Comparison of ENCODE assay signal across 38 cellular contexts in the genomic region with DNA sequence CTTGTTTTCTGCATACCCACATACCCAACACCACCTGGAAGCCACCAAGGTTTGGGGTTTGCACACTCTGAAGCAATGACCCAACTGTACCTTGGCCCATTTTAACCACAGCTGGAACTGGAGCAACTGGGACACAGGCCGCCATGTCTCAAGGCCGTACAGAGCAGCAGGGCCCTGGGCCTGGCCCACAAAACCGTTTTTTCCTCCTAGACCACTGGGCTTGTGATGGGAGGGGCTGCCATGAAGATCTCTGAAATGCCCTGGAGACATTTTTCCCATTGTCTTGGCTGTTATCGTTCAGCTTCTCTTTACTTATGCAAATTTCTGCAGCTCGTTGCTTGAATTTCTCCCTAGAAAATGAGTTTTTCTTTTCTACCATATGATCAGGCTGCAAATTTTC.
"Had no signal": no experiment of that assay in that cellular context is flagged by ENCODE, and none has a peak within 500 bp of the region (broad histone marks: within the 10 kb centered on the region; RNA-seq: fewer than 3 reads in every experiment).

No MANE protein-coding gene starts in this region.

- H3K36me3 Mint-ChIP-seq: activated naive CD4-positive, alpha-beta T cell treated with anti-CD3 and anti-CD28 coated beads, Interleukin-2, amount 10 ng/mL, durations not matched to agents 7 days and 5 days; activated naive CD4-positive, alpha-beta T cell treated with anti-CD3 and anti-CD28 coated beads, Interleukin-2, amount 50 U/mL, for 24 hours; activated naive CD8-positive, alpha-beta T cell; activated naive CD8-positive, alpha-beta T cell treated with anti-CD3 and anti-CD28 coated beads for 36 hours; activated naive CD8-positive, alpha-beta T cell treated with anti-CD3 and anti-CD28 coated beads, Interleukin-2, amount 10 ng/mL, durations not matched to agents 7 days and 5 days had no signal

- ATAC-seq: activated naive CD8-positive, alpha-beta T cell treated with anti-CD3 and anti-CD28 coated beads, Interleukin-2, amount 50 U/mL, for 24 hours; activated T-cell treated with anti-CD3 and anti-CD28 coated beads, Interleukin-2, amount 50 U/mL, for 4 hours; activated T-cell treated with anti-CD3 and anti-CD28 coated beads, Interleukin-2, amount 50 U/mL, for 72 hours; activated T-helper 17 cell treated with anti-CD3 and anti-CD28 coated beads, Interleukin-2, amount 50 U/mL, for 72 hours; body of pancreas had no signal

- H3K4me1 ChIP-seq: adrenal gland, ascending aorta, body of pancreas, breast epithelium had no signal

- H3K27ac Mint-ChIP-seq: activated naive CD4-positive, alpha-beta T cell treated with anti-CD3 and anti-CD28 coated beads for 36 hours; activated naive CD4-positive, alpha-beta T cell treated with anti-CD3 and anti-CD28 coated beads, Interleukin-2, amount 10 ng/mL, durations not matched to agents 7 days and 5 days; activated naive CD4-positive, alpha-beta T cell treated with anti-CD3 and anti-CD28 coated beads, Interleukin-2, amount 50 U/mL, for 24 hours; activated naive CD8-positive, alpha-beta T cell; activated naive CD8-positive, alpha-beta T cell treated with anti-CD3 and anti-CD28 coated beads for 36 hours; activated naive CD8-positive, alpha-beta T cell treated with anti-CD3 and anti-CD28 coated beads, Interleukin-2, amount 10 ng/mL, durations not matched to agents 7 days and 5 days; activated naive CD8-positive, alpha-beta T cell treated with anti-CD3 and anti-CD28 coated beads, Interleukin-2, amount 50 U/mL, for 24 hours; activated T-cell treated with anti-CD3 and anti-CD28 coated beads, Interleukin-2, amount 50 U/mL, for 24 hours; activated T-cell treated with anti-CD3 and anti-CD28 coated beads, Interleukin-2, amount 50 U/mL, for 72 hours; activated T-helper 1 cell treated with anti-CD3 and anti-CD28 coated beads, Interleukin-12 subunit alpha, Interleukin-12 subunit beta, Interleukin-2, Interleukin-4 antibody, amounts not matched to agents 30 ng/mL and 10 ng/mL and 1 ng/mL, durations not matched to agents 14 hours and 24 hours and 36 hours; activated T-helper 17 cell treated with anti-CD3 and anti-CD28 coated beads, Interleukin-2, amount 50 U/mL, for 72 hours; activated T-helper 2 cell treated with anti-CD3 and anti-CD28 coated beads, Interferon-gamma antibody, Interleukin-2, Interleukin-4, amounts not matched to agents 10 μg/mL and 5 μg/mL and 100 μg/mL, durations not matched to agents 14 hours and 24 hours and 36 hours; brain had no signal

- H3K4me3 ChIP-seq: adrenal gland, ascending aorta, body of pancreas, breast epithelium, cardiac muscle cell had no signal

- DNase-seq: activated effector memory CD4-positive, alpha-beta T cell treated with anti-CD3 and anti-CD28 coated beads, Interleukin-2, amount 50 U/mL, for 16 hours; activated effector memory CD4-positive, alpha-beta T cell treated with Interleukin-2 at 50 U/mL for 16 hours; activated gamma-delta T cell; activated gamma-delta T cell treated with Interleukin-2 at 50 U/mL for 16 hours; activated naive CD4-positive, alpha-beta T cell; activated naive CD4-positive, alpha-beta T cell treated with anti-CD3 and anti-CD28 coated beads for 36 hours; activated naive CD4-positive, alpha-beta T cell treated with anti-CD3 and anti-CD28 coated beads, Interleukin-2, amount 10 ng/mL, durations not matched to agents 7 days and 5 days; activated naive CD4-positive, alpha-beta T cell treated with anti-CD3 and anti-CD28 coated beads, Interleukin-2, amount 50 U/mL, for 16 hours; activated naive CD4-positive, alpha-beta T cell treated with Interleukin-2 at 50 U/mL for 16 hours; activated naive CD8-positive, alpha-beta T cell treated with anti-CD3 and anti-CD28 coated beads for 36 hours; activated naive CD8-positive, alpha-beta T cell treated with anti-CD3 and anti-CD28 coated beads, Interleukin-2, amount 10 ng/mL, durations not matched to agents 7 days and 5 days; activated naive CD8-positive, alpha-beta T cell treated with anti-CD3 and anti-CD28 coated beads, Interleukin-2, amount 50 U/mL, for 24 hours; activated T-cell treated with anti-CD3 and anti-CD28 coated beads, Interleukin-2, amount 50 U/mL, for 24 hours; activated T-cell treated with anti-CD3 and anti-CD28 coated beads, Interleukin-2, amount 50 U/mL, for 4 hours; activated T-cell treated with anti-CD3 and anti-CD28 coated beads, Interleukin-2, amount 50 U/mL, for 48 hours; activated T-cell treated with anti-CD3 and anti-CD28 coated beads, Interleukin-2, amount 50 U/mL, for 72 hours; adrenal gland; amniotic stem cell; amygdala; anterior cingulate cortex; aorta; body of pancreas; brain microvascular endothelial cell; caudate nucleus; central memory CD4-positive, alpha-beta T cell; cerebellar nuclear complex had no signal

- H3K27me3 ChIP-seq: adrenal gland, ascending aorta, body of pancreas, brain microvascular endothelial cell, breast epithelium, cardiac muscle cell had no signal

- H3K27ac ChIP-seq: adrenal gland, ascending aorta, body of pancreas, brain microvascular endothelial cell, breast epithelium, cardiac muscle cell had no signal

- H3K36me3 ChIP-seq: adrenal gland, ascending aorta, brain microvascular endothelial cell, breast epithelium, cardiac muscle cell had no signal

- FAIRE-seq: astrocyte, colon had no signal

- H3K4me1 Mint-ChIP-seq: activated naive CD4-positive, alpha-beta T cell treated with anti-CD3 and anti-CD28 coated beads, Interleukin-2, amount 10 ng/mL, durations not matched to agents 7 days and 5 days; activated naive CD4-positive, alpha-beta T cell treated with anti-CD3 and anti-CD28 coated beads, Interleukin-2, amount 50 U/mL, for 24 hours; activated naive CD8-positive, alpha-beta T cell treated with anti-CD3 and anti-CD28 coated beads for 36 hours; activated naive CD8-positive, alpha-beta T cell treated with anti-CD3 and anti-CD28 coated beads, Interleukin-2, amount 10 ng/mL, durations not matched to agents 7 days and 5 days; activated naive CD8-positive, alpha-beta T cell treated with anti-CD3 and anti-CD28 coated beads, Interleukin-2, amount 50 U/mL, for 24 hours; activated T-helper 17 cell treated with anti-CD3 and anti-CD28 coated beads, Interleukin-2, amount 50 U/mL, for 72 hours; central memory CD8-positive, alpha-beta T cell had no signal

- H3K27me3 Mint-ChIP-seq: activated naive CD4-positive, alpha-beta T cell treated with anti-CD3 and anti-CD28 coated beads, Interleukin-2, amount 10 ng/mL, durations not matched to agents 7 days and 5 days; activated naive CD4-positive, alpha-beta T cell treated with anti-CD3 and anti-CD28 coated beads, Interleukin-2, amount 50 U/mL, for 24 hours; activated naive CD8-positive, alpha-beta T cell treated with anti-CD3 and anti-CD28 coated beads for 36 hours; activated T-helper 17 cell treated with anti-CD3 and anti-CD28 coated beads, Interleukin-2, amount 50 U/mL, for 72 hours had no signal

- H3K4me3 Mint-ChIP-seq: activated naive CD4-positive, alpha-beta T cell treated with anti-CD3 and anti-CD28 coated beads for 36 hours; activated naive CD4-positive, alpha-beta T cell treated with anti-CD3 and anti-CD28 coated beads, Interleukin-2, amount 10 ng/mL, durations not matched to agents 7 days and 5 days; activated naive CD4-positive, alpha-beta T cell treated with anti-CD3 and anti-CD28 coated beads, Interleukin-2, amount 50 U/mL, for 24 hours; activated naive CD8-positive, alpha-beta T cell; activated naive CD8-positive, alpha-beta T cell treated with anti-CD3 and anti-CD28 coated beads for 36 hours; activated naive CD8-positive, alpha-beta T cell treated with anti-CD3 and anti-CD28 coated beads, Interleukin-2, amount 10 ng/mL, durations not matched to agents 7 days and 5 days; activated naive CD8-positive, alpha-beta T cell treated with anti-CD3 and anti-CD28 coated beads, Interleukin-2, amount 50 U/mL, for 24 hours; activated T-cell treated with anti-CD3 and anti-CD28 coated beads, Interleukin-2, amount 50 U/mL, for 24 hours; activated T-cell treated with anti-CD3 and anti-CD28 coated beads, Interleukin-2, amount 50 U/mL, for 4 hours; activated T-cell treated with anti-CD3 and anti-CD28 coated beads, Interleukin-2, amount 50 U/mL, for 72 hours; activated T-helper 1 cell treated with anti-CD3 and anti-CD28 coated beads, Interleukin-12 subunit alpha, Interleukin-12 subunit beta, Interleukin-2, Interleukin-4 antibody, amounts not matched to agents 30 ng/mL and 10 ng/mL and 1 ng/mL, durations not matched to agents 14 hours and 24 hours and 36 hours; activated T-helper 17 cell treated with anti-CD3 and anti-CD28 coated beads, Interleukin-2, amount 50 U/mL, for 72 hours; brain; central memory CD8-positive, alpha-beta T cell had no signal

- H3K9me3 ChIP-seq: adrenal gland, ascending aorta, body of pancreas had no signal

- H3K9me3 Mint-ChIP-seq: activated naive CD8-positive, alpha-beta T cell treated with anti-CD3 and anti-CD28 coated beads for 36 hours; activated T-helper 17 cell treated with anti-CD3 and anti-CD28 coated beads, Interleukin-2, amount 50 U/mL, for 72 hours; central memory CD8-positive, alpha-beta T cell had no signal
